In genomic region chr20:57392512-57393271, GRCh38 we compare ENCODE assay signal across 8 cellular contexts. TPM values are rescaled to one million over a fixed set of nuclear protein-coding genes. Genes with fewer than 3 reads are reported as not detected.
DNase-seq lines count a peak whose midpoint lies in the region; ATAC-seq and TF ChIP-seq lines count a peak whose summit lies in the region.

No MANE protein-coding gene starts in this region.

- H3K9me3 ChIP-seq in esophagus squamous epithelium = no peaks in the 10 kb centered on the region
- H3K9me3 ChIP-seq in ovary = no peaks in the 10 kb centered on the region
- H3K9me3 ChIP-seq in upper lobe of right lung = no peaks in the 10 kb centered on the region

- DNase-seq in GM10266 (ENCODE audit: extremely low spot score) = peak; percentile 65
- DNase-seq in LNCaP clone FGC (ENCODE audit: low read depth) = no peak
- peak; percentile 67 for DNase-seq in activated T-cell treated with anti-CD3 and anti-CD28 coated beads for 1 hour (ENCODE audit: low read depth)
- DNase-seq in esophagus squamous epithelium (lab: John Stamatoyannopoulos, UW) = no peak
- DNase-seq in ovary = peak in 4 of 5 donors; percentile 34 to 60 (median 57)
- DNase-seq in upper lobe of right lung = peak; percentile 69
- DNase-seq in NCI-H1694 treated with DMSO at 0.1 percent for 48 hours (lab: John Stamatoyannopoulos, UW) = no peak

- intact Hi-C loops in esophagus squamous epithelium (cut with DNase I) = no loop called here
- intact Hi-C loops in ovary (cut with DNase I) = loop anchor here in 1 of 4 donors (10.0 kb wide), 1 partner anchor 202 kb away; no protein-coding TSS in a partner anchor
- intact Hi-C loops in upper lobe of right lung (cut with DNase I) = no loop called here

- H3K4me1 ChIP-seq in esophagus squamous epithelium = peaks cover 48 to 85% (median 61%) of the 10 kb centered on the region in 3 donors
- H3K4me1 ChIP-seq in ovary (ENCODE audit: insufficient read depth) = peaks cover 30% of the 10 kb centered on the region
- H3K4me1 ChIP-seq in upper lobe of right lung = peaks cover 45% of the 10 kb centered on the region

- TF ChIP-seq POLR2A in esophagus squamous epithelium (IDR thresholded peaks at IDR 0.05) (peak in 1 of 4 donors; percentile 28), ovary (IDR thresholded peaks at IDR 0.05) (no peak)

- H3K4me3 ChIP-seq in LNCaP clone FGC (ENCODE audit: low read depth, low read length) (peak overlapping the region; percentile 67), esophagus squamous epithelium (peak overlapping the region; percentile 58 to 87 (median 72)), ovary (peak overlapping the region; percentile 85), upper lobe of right lung (peak overlapping the region; percentile 64)

- H3K27ac ChIP-seq in esophagus squamous epithelium = peak overlapping the region; percentile 76 to 92 (median 86)
- H3K27ac ChIP-seq in ovary = peak overlapping the region in 1 of 2 donors; percentile 37
- H3K27ac ChIP-seq in upper lobe of right lung = peak overlapping the region; percentile 45

- TF ChIP-seq CTCF in GM10266 (IDR thresholded peaks at IDR 0.05; ENCODE audit: control insufficient read depth, insufficient read depth, low read depth, missing control alignments) = no peak
- TF ChIP-seq CTCF in LNCaP clone FGC (IDR thresholded peaks at IDR 0.05; ENCODE audit: control insufficient read depth, extremely low read depth, insufficient read depth) = no peak
- TF ChIP-seq CTCF in esophagus squamous epithelium (IDR thresholded peaks at IDR 0.05) = no peak
- TF ChIP-seq CTCF in ovary (IDR thresholded peaks at IDR 0.05) = no peak
- TF ChIP-seq CTCF in upper lobe of right lung (IDR thresholded peaks at IDR 0.05) = no peak

- TF ChIP-seq EP300 in ovary (IDR thresholded peaks at IDR 0.05) = no peak

- H3K36me3 ChIP-seq in esophagus squamous epithelium (peaks cover 0 to 36% (median 0%) of the 10 kb centered on the region in 3 donors), ovary (no peaks in the 10 kb centered on the region), upper lobe of right lung (peaks cover 11% of the 10 kb centered on the region)

- WGBS in esophagus squamous epithelium, 2 donors = 52 to 71% methylated on average over 5 to 17 of the region's 33 CpGs
- 21 to 44% (median 25%) methylated on average over 27 to 33 of the region's 33 CpGs for WGBS in ovary, 3 donors

- no peaks in the 10 kb centered on the region for H3K27me3 ChIP-seq in esophagus squamous epithelium
- H3K27me3 ChIP-seq in ovary = no peaks in the 10 kb centered on the region
- no peaks in the 10 kb centered on the region for H3K27me3 ChIP-seq in upper lobe of right lung

- ATAC-seq in upper lobe of right lung (no peak), HG02885 (IDR thresholded peaks at IDR 0.05; ENCODE audit: poor library complexity, unreplicated experiment) (no peak)

RNA-seq across cellular contexts. Expression of gene RBM38, which starts 1.5 kb away (rescaled TPM):
- total RNA-seq in esophagus squamous epithelium (10 to 100 TPM in 3 of 4 donors, 1 to 10 TPM in 1; 9.1 to 21.0 (median 13.3) TPM), ovary (10 to 100 TPM; 20.0 to 77.6 (median 39.3) TPM), upper lobe of right lung (13.4 TPM)
- 10 to 100 TPM in 1 of 2 donors, 1 to 10 TPM in 1; 6.3 to 36.6 TPM for polyA plus RNA-seq in ovary

RNA-seq across cellular contexts. Expression of gene RAE1, which starts 41.6 kb away (rescaled TPM):
- 10 to 100 TPM; 24.4 to 42.7 (median 28.3) TPM for total RNA-seq in esophagus squamous epithelium
- total RNA-seq in ovary = 10 to 100 TPM; 13.9 to 24.0 (median 19.0) TPM
- polyA plus RNA-seq in ovary = 10 to 100 TPM; 20.4 to 46.1 TPM
- 14.9 TPM for total RNA-seq in upper lobe of right lung

Comparison
In these comparisons a context has a peak if more than half of its experiments do, and no peak if none do; other contexts are left out.
1. DNase-seq: peak in GM10266 (single experiment), activated T-cell treated with anti-CD3 and anti-CD28 coated beads for 1 hour (single experiment), ovary (4 of 5) and upper lobe of right lung (single experiment); none in LNCaP clone FGC (single experiment), esophagus squamous epithelium (single experiment) and NCI-H1694 treated with DMSO at 0.1 percent for 48 hours (single experiment).
2. Peak in every context shown above with its lines, with median percentiles within 50 percentile points of each other: H3K4me3 ChIP-seq.